In the genomic region with DNA sequence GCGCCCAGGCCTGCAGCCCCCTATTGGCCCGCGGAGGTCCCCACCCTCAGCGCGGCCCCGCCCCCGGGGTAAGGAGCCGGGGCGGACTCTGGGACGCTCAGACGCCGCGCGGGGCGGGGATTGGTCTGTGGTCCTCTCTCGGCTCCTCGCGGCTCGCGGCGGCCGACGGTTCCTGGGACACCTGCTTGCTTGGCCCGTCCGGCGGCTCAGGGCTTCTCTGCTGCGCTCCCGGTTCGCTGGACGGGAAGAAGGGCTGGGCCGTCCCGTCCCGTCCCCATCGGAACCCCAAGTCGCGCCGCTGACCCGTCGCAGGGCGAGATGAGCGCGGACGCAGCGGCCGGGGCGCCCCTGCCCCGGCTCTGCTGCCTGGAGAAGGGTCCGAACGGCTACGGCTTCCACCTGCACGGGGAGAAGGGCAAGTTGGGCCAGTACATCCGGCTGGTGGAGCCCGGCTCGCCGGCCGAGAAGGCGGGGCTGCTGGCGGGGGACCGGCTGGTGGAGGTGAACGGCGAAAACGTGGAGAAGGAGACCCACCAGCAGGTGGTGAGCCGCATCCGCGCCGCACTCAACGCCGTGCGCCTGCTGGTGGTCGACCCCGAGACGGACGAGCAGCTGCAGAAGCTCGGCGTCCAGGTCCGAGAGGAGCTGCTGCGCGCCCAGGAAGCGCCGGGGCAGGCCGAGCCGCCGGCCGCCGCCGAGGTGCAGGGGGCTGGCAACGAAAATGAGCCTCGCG, we compare ENCODE assay signal across 8 cellular contexts. TPM values are rescaled to one million over a fixed set of nuclear protein-coding genes. Genes with fewer than 3 reads are reported as not detected.
DNase-seq lines count a peak whose midpoint lies in the region; ATAC-seq, FAIRE-seq and TF ChIP-seq lines count a peak whose summit lies in the region.

Gene NHERF1, plus strand, starts transcription at position 100 of the 733 bp plus-strand sequence. Its CDS starts 219 bp downstream, at position 319.

- no peak for FAIRE-seq in D721Med (lab: Jason Lieb, UNC)

- peak within 1 kb of the TSS; percentile 97 for H3K27ac Mint-ChIP-seq in nephron progenitor cell
- peak within 1 kb of the TSS; percentile 94 to 95 for H3K27ac Mint-ChIP-seq in stimulated activated naive CD8-positive, alpha-beta T cell treated with anti-CD3 and anti-CD28 coated beads, Interleukin-15, amount 100 ng/mL, for 72 hours

- peak within 1 kb of the TSS; percentile 100 for H3K4me3 Mint-ChIP-seq in nephron progenitor cell
- peak within 1 kb of the TSS; percentile 91 to 95 for H3K4me3 Mint-ChIP-seq in stimulated activated naive CD8-positive, alpha-beta T cell treated with anti-CD3 and anti-CD28 coated beads, Interleukin-15, amount 100 ng/mL, for 72 hours

- TF ChIP-seq POLR2A in Peyer's patch (IDR thresholded peaks at IDR 0.05) = peak; percentile 99

- H3K9me3 ChIP-seq in HUES48 (ENCODE audit: control insufficient read depth, insufficient read depth, low read length) (no peaks in the 10 kb centered on the region), Peyer's patch (no peaks in the 10 kb centered on the region)

- DNase-seq in D721Med (ENCODE audit: insufficient read length, low spot score) = peak; percentile 95
- DNase-seq in Peyer's patch = peak; percentile 96 to 97 (median 97)
- peak; percentile 87 to 95 for DNase-seq in activated T-helper 1 cell treated with anti-CD3 and anti-CD28 coated beads, Interleukin-2, amount 50 U/mL, for 16 hours (ENCODE audit: low read depth in 1 of 2, low spot score in 1 of 2)
- DNase-seq in fibroblast of pulmonary artery (ENCODE audit: low read depth) = peak; percentile 87
- DNase-seq in nephron progenitor cell = peak; percentile 98
- peak; percentile 95 to 97 for DNase-seq in stimulated activated naive CD8-positive, alpha-beta T cell treated with anti-CD3 and anti-CD28 coated beads, Interleukin-15, amount 100 ng/mL, for 72 hours

- H3K9ac ChIP-seq in HUES48 (ENCODE audit: low read depth, low read length) = peak within 1 kb of the TSS; percentile 77; the same call in 1 of the 2 replicates

- no peaks in the 10 kb centered on the region for H3K27me3 ChIP-seq in HUES48 (ENCODE audit: control insufficient read depth, insufficient read depth, low read length)
- no peaks in the 10 kb centered on the region for H3K27me3 ChIP-seq in Peyer's patch

- H3K27me3 Mint-ChIP-seq in nephron progenitor cell (ENCODE audit: low read depth, poor library complexity) = peaks cover 3% of the 10 kb centered on the region
- H3K27me3 Mint-ChIP-seq in stimulated activated naive CD8-positive, alpha-beta T cell treated with anti-CD3 and anti-CD28 coated beads, Interleukin-15, amount 100 ng/mL, for 72 hours = no peaks in the 10 kb centered on the region

- H3K36me3 ChIP-seq in HUES48 (ENCODE audit: control insufficient read depth, insufficient read depth, low read length) (no peaks in the 10 kb centered on the region), Peyer's patch (no peaks in the 10 kb centered on the region)

- H3K36me3 Mint-ChIP-seq in nephron progenitor cell (ENCODE audit: low read depth) = peaks cover 10% of the 10 kb centered on the region

- H3K4me1 Mint-ChIP-seq in nephron progenitor cell = peaks cover 83% of the 10 kb centered on the region
- peaks cover 78% of the 10 kb centered on the region for H3K4me1 Mint-ChIP-seq in stimulated activated naive CD8-positive, alpha-beta T cell treated with anti-CD3 and anti-CD28 coated beads, Interleukin-15, amount 100 ng/mL, for 72 hours

- H3K27ac ChIP-seq in HUES48 (ENCODE audit: low read depth, low read length) = no peak within 1 kb of the TSS
- peak within 1 kb of the TSS; percentile 94 to 98 (median 94) for H3K27ac ChIP-seq in Peyer's patch

- H3K4me3 ChIP-seq in HUES48 (ENCODE audit: low read depth, low read length) (peak within 1 kb of the TSS; percentile 92), Peyer's patch (peak within 1 kb of the TSS; percentile 67 to 99 (median 86)), fibroblast of pulmonary artery (replicated peaks; ENCODE audit: low read depth, low read length) (peak within 1 kb of the TSS; percentile 73)

- no peaks in the 10 kb centered on the region for H3K9me3 Mint-ChIP-seq in nephron progenitor cell
- peaks cover 4 to 6% of the 10 kb centered on the region in 2 donors for H3K9me3 Mint-ChIP-seq in stimulated activated naive CD8-positive, alpha-beta T cell treated with anti-CD3 and anti-CD28 coated beads, Interleukin-15, amount 100 ng/mL, for 72 hours

- H3K4me1 ChIP-seq in HUES48 (ENCODE audit: control insufficient read depth, insufficient read depth, low read length) (peaks cover 50% of the 10 kb centered on the region), Peyer's patch (peaks cover 3 to 62% (median 18%) of the 10 kb centered on the region in 4 donors)

- TF ChIP-seq CTCF in D721Med (IDR thresholded peaks at IDR 0.05; ENCODE audit: insufficient read depth, missing control alignments) (no peak), Peyer's patch (IDR thresholded peaks at IDR 0.05) (peak in 3 of 6 experiments; percentile 10 to 23 (median 21)), fibroblast of pulmonary artery (IDR thresholded peaks at IDR 0.05; ENCODE audit: low read length, missing control alignments) (no peak), nephron progenitor cell (IDR thresholded peaks at IDR 0.05) (peak; percentile 8)

- ATAC-seq in GM21381 (IDR thresholded peaks at IDR 0.05; ENCODE audit: unreplicated experiment) = peak; percentile 88
- ATAC-seq in stimulated activated naive CD8-positive, alpha-beta T cell treated with anti-CD3 and anti-CD28 coated beads, Interleukin-15, amount 100 ng/mL, for 72 hours = peak; percentile 88

RNA-seq across cellular contexts. Expression of gene NHERF1, which starts in this region (rescaled TPM):
- total RNA-seq in Peyer's patch = 100 to 1,000 TPM; 121 to 600 (median 488) TPM
